1 cellular context compared by ENCODE assay signal in genomic region chr19:45455707-45456499, GRCh38.
TF ChIP-seq lines count a peak whose summit lies in the region.

No MANE protein-coding gene starts in this region.

TF ChIP-seq in H1, 55 proteins besides CTCF, POLR2A, EP300 and RAD21:
- TF ChIP-seq SIX5 (IDR thresholded peaks at IDR 0.05; ENCODE audit: low read depth, low read length) = no peak
- TF ChIP-seq HDAC6 (IDR thresholded peaks at IDR 0.05; ENCODE audit: low read depth, low read length) = no peak
- TF ChIP-seq SP2 (IDR thresholded peaks at IDR 0.05; ENCODE audit: low read length) = no peak
- no peak for TF ChIP-seq BCL11A (IDR thresholded peaks at IDR 0.05; ENCODE audit: low read depth in 2 of 2, low read length in 2 of 2)
- no peak for TF ChIP-seq GABPA (IDR thresholded peaks at IDR 0.05; ENCODE audit: borderline replicate concordance, insufficient read depth, low read length)
- no peak; the same call in 1 of the 2 replicates for TF ChIP-seq E2F6 (IDR thresholded peaks at IDR 0.05)
- TF ChIP-seq RXRA (IDR thresholded peaks at IDR 0.05; ENCODE audit: insufficient read depth, low read depth, low read length) = peak; percentile 83; the same call in 1 of the 2 replicates
- no peak for TF ChIP-seq SIRT6 (IDR thresholded peaks at IDR 0.05; ENCODE audit: low read length)
- TF ChIP-seq SP1 (IDR thresholded peaks at IDR 0.05; ENCODE audit: low read depth, low read length) = no peak
- TF ChIP-seq CBX8 (IDR thresholded peaks at IDR 0.05; ENCODE audit: borderline replicate concordance, low read depth, low read length) = no peak
- no peak for TF ChIP-seq TAF7 (optimal IDR thresholded peaks at IDR 0.05; ENCODE audit: borderline replicate concordance, low read depth, low read length)
- TF ChIP-seq SIN3A (conservative IDR thresholded peaks at IDR 0.05 in 1 of 2, IDR thresholded peaks at IDR 0.05 in 1 of 2; ENCODE audit: low read depth in 1 of 2, low read length in 2 of 2) = peak in 1 of 2 experiments; percentile 50; a peak in 1 of 4 replicates
- no peak for TF ChIP-seq FOSL1 (IDR thresholded peaks at IDR 0.05; ENCODE audit: insufficient read depth, low read depth, low read length)
- peak; percentile 94 for TF ChIP-seq ATF2 (IDR thresholded peaks at IDR 0.05; ENCODE audit: low read length)
- no peak; the same call in 1 of the 2 replicates for TF ChIP-seq CEBPB (IDR thresholded peaks at IDR 0.05; ENCODE audit: low read depth, low read length)
- TF ChIP-seq BACH1 (IDR thresholded peaks at IDR 0.05; ENCODE audit: low read length) = peak; percentile 44; the same call in 1 of the 2 replicates
- no peak for TF ChIP-seq SAP30 (IDR thresholded peaks at IDR 0.05; ENCODE audit: insufficient read depth, insufficient replicate concordance, low read length)
- no peak for TF ChIP-seq ZNF274 (IDR thresholded peaks at IDR 0.05; ENCODE audit: borderline replicate concordance, extremely low read depth, low read length)
- TF ChIP-seq POU5F1 (IDR thresholded peaks at IDR 0.05; ENCODE audit: low read depth, low read length) = no peak
- TF ChIP-seq POLR2AphosphoS5 (IDR thresholded peaks at IDR 0.05; ENCODE audit: low read depth, low read length) = peak; percentile 41; the same call in 1 of the 2 replicates
- no peak for TF ChIP-seq HDAC2 (IDR thresholded peaks at IDR 0.05; ENCODE audit: borderline replicate concordance in 1 of 2, low read depth in 2 of 2, low read length in 2 of 2)
- no peak for TF ChIP-seq NANOG (IDR thresholded peaks at IDR 0.05; ENCODE audit: insufficient read depth, low read depth, low read length, poor library complexity, severe bottlenecking)
- TF ChIP-seq CHD1 (IDR thresholded peaks at IDR 0.05; ENCODE audit: low read depth, low read length) = no peak
- peak; percentile 76 for TF ChIP-seq ATF3 (IDR thresholded peaks at IDR 0.05; ENCODE audit: insufficient read depth, low read depth, low read length)
- TF ChIP-seq MAFK (IDR thresholded peaks at IDR 0.05; ENCODE audit: low read depth, low read length) = 0 out of 2 replicates have a peak, but pooled peaks have one; percentile 6
- peak; percentile 24; the same call in 1 of the 2 replicates for TF ChIP-seq RBBP5 (IDR thresholded peaks at IDR 0.05; ENCODE audit: borderline replicate concordance, low read depth, low read length)
- peak; percentile 83 for TF ChIP-seq TEAD4 (IDR thresholded peaks at IDR 0.05; ENCODE audit: low read depth, low read length)
- no peak for TF ChIP-seq SUZ12 (IDR thresholded peaks at IDR 0.05; ENCODE audit: low read length)
- no peak for TF ChIP-seq CHD2 (IDR thresholded peaks at IDR 0.05; ENCODE audit: low read length)
- no peak for TF ChIP-seq CBX5 (IDR thresholded peaks at IDR 0.05; ENCODE audit: low read depth, low read length)
- no peak for TF ChIP-seq KDM1A (IDR thresholded peaks at IDR 0.05; ENCODE audit: borderline replicate concordance, low read length)
- peak; percentile 86 for TF ChIP-seq MAX (IDR thresholded peaks at IDR 0.05)
- 0 out of 2 replicates have a peak, but pooled peaks have one; percentile 8 for TF ChIP-seq SRF (IDR thresholded peaks at IDR 0.05; ENCODE audit: low read depth, low read length)
- TF ChIP-seq GTF2F1 (IDR thresholded peaks at IDR 0.05; ENCODE audit: borderline replicate concordance, low read depth, low read length) = no peak
- peak; percentile 26 for TF ChIP-seq ASH2L (IDR thresholded peaks at IDR 0.05; ENCODE audit: low read length)
- TF ChIP-seq NRF1 (IDR thresholded peaks at IDR 0.05; ENCODE audit: low read depth, low read length) = no peak
- no peak for TF ChIP-seq EZH2 (IDR thresholded peaks at IDR 0.05; ENCODE audit: low read depth, low read length, severe bottlenecking)
- TF ChIP-seq YY1 (IDR thresholded peaks at IDR 0.05; ENCODE audit: low read depth, low read length) = no peak
- no peak for TF ChIP-seq CTBP2 (IDR thresholded peaks at IDR 0.05; ENCODE audit: borderline replicate concordance, insufficient read depth, insufficient read length, low read length)
- no peak for TF ChIP-seq SP4 (IDR thresholded peaks at IDR 0.05; ENCODE audit: low read length)
- TF ChIP-seq TCF12 (IDR thresholded peaks at IDR 0.05; ENCODE audit: low read depth, low read length) = 0 out of 2 replicates have a peak, but pooled peaks have one; percentile 9
- no peak for TF ChIP-seq BRCA1 (IDR thresholded peaks at IDR 0.05; ENCODE audit: low read depth, low read length)
- peak; percentile 23; the same call in 1 of the 2 replicates for TF ChIP-seq USF2 (IDR thresholded peaks at IDR 0.05; ENCODE audit: low read length)
- no peak for TF ChIP-seq PHF8 (conservative IDR thresholded peaks at IDR 0.05; ENCODE audit: low read depth, low read length)
- no peak for TF ChIP-seq RFX5 (IDR thresholded peaks at IDR 0.05; ENCODE audit: borderline replicate concordance, low read depth, low read length)
- TF ChIP-seq CREB1 (IDR thresholded peaks at IDR 0.05) = no peak
- no peak for TF ChIP-seq RNF2 (IDR thresholded peaks at IDR 0.05; ENCODE audit: borderline replicate concordance, low read depth, low read length, missing control alignments, poor library complexity, severe bottlenecking)
- peak; percentile 99 for TF ChIP-seq JUND (IDR thresholded peaks at IDR 0.05; ENCODE audit: low read length)
- TF ChIP-seq JUN (IDR thresholded peaks at IDR 0.05; ENCODE audit: low read depth, low read length) = peak; percentile 98
- 0 out of 2 replicates have a peak, but pooled peaks have one; percentile 12 for TF ChIP-seq EGR1 (IDR thresholded peaks at IDR 0.05; ENCODE audit: borderline replicate concordance, low read depth, low read length)
- peak; percentile 28; the same call in 1 of the 2 replicates for TF ChIP-seq TBP (IDR thresholded peaks at IDR 0.05; ENCODE audit: low read depth, low read length)
- TF ChIP-seq TAF1 (IDR thresholded peaks at IDR 0.05; ENCODE audit: low read depth, low read length) = 0 out of 2 replicates have a peak, but pooled peaks have one; percentile 24
- no peak for TF ChIP-seq KDM5A (IDR thresholded peaks at IDR 0.05; ENCODE audit: low read length)
- TF ChIP-seq CHD7 (IDR thresholded peaks at IDR 0.05; ENCODE audit: insufficient replicate concordance, low read length) = no peak
- TF ChIP-seq KDM4A (IDR thresholded peaks at IDR 0.05; ENCODE audit: low read depth, low read length, severe bottlenecking) = no peak
